Comparison of ENCODE assay signal across 1 cellular context in genomic region chr11:32918427-32918826, GRCh38.
TF ChIP-seq lines count a peak whose summit lies in the region.

No MANE protein-coding gene starts in this region.

TF ChIP-seq in SK-N-SH, 30 proteins besides CTCF, POLR2A, EP300 and RAD21 (continued from another document):
- TF ChIP-seq REST (IDR thresholded peaks at IDR 0.05; ENCODE audit: low read depth, low read length), result no peak
TF ChIP-seq in SK-N-SH: peak in this region for 1.
